In the genomic region with DNA sequence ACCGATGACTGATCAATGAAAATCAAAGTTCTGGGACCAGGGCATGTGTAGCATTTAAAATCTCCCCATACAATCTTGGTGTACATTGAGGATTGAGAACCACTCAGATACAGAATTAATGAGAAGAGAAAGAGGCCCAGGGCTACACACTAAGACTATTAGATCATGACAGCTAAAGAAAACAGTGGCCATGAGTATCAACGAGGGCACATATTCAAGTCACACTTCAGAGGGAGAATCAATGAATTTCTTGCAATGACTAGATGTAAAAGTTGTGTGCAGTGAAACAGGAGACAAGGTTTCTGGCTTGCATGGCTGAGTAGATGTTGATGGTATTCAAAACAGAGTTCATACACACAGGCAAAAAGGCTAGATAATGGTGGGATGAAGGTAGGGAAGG, we compare ENCODE assay signal across 26 cellular contexts. TPM values are rescaled to one million over a fixed set of nuclear protein-coding genes. Genes with fewer than 3 reads are reported as not detected.
DNase-seq lines count a peak whose midpoint lies in the region; ATAC-seq, FAIRE-seq and TF ChIP-seq lines count a peak whose summit lies in the region.
"Had no signal": no experiment of that assay in that cellular context is flagged by ENCODE, and none has a peak within 500 bp of the region (broad histone marks: within the 10 kb centered on the region; RNA-seq: fewer than 3 reads in every experiment).

No MANE protein-coding gene starts in this region.

- no peak for FAIRE-seq in astrocyte (lab: Jason Lieb, UNC)
- FAIRE-seq: H1 had no signal

- in situ Hi-C loops in GM13976 (cut with MboI; ENCODE audit: low sequenced_read_pairs, unreplicated experiment): no loop called here

- H3K4me1 ChIP-seq in breast epithelium (no peaks in the 10 kb centered on the region), astrocyte (ENCODE audit: insufficient read depth, low read length) (peaks cover 29% of the 10 kb centered on the region)
- H3K4me1 ChIP-seq: colonic mucosa, gastrocnemius medialis, right lobe of liver had no signal

- H3K4me3 ChIP-seq in breast epithelium (no peak overlapping the region), astrocyte (ENCODE audit: insufficient read depth, low read depth, low read length) (no peak overlapping the region)
- H3K4me3 ChIP-seq: colonic mucosa, gastrocnemius medialis, right lobe of liver, tibial artery had no signal

- H3K4me3 Mint-ChIP-seq in MCF 10A (ENCODE audit: unreplicated experiment): no peak overlapping the region
- no peak overlapping the region for H3K4me3 Mint-ChIP-seq in astrocyte (ENCODE audit: unreplicated experiment)
- peak overlapping the region in 1 of 2 donors; percentile 0 for H3K4me3 Mint-ChIP-seq in stimulated activated naive B cell treated with anti-CD40 and anti-IgM and Interleukin-4, amounts not matched to agents 10 μg/mL and 1 μg/mL and 100 μg/mL, for 72 hours
- H3K4me3 Mint-ChIP-seq: activated naive CD4-positive, alpha-beta T cell treated with anti-CD3 and anti-CD28 coated beads, Interleukin-2, amount 10 ng/mL, durations not matched to agents 7 days and 5 days; CD8-positive, alpha-beta T cell; stimulated activated naive CD8-positive, alpha-beta T cell treated with anti-CD3 and anti-CD28 coated beads, Interleukin-15, Interleukin-2, amounts not matched to agents 100 ng/mL and 50 ng/mL, for 24 hours had no signal

- H4K20me1 ChIP-seq in astrocyte (ENCODE audit: insufficient read depth, low read length): no peaks in the 10 kb centered on the region

- H3K9me3 Mint-ChIP-seq in MCF 10A (ENCODE audit: unreplicated experiment): peaks cover 15% of the 10 kb centered on the region
- peaks cover 2% of the 10 kb centered on the region for H3K9me3 Mint-ChIP-seq in astrocyte (ENCODE audit: unreplicated experiment)
- peaks cover 18 to 20% of the 10 kb centered on the region in 2 donors for H3K9me3 Mint-ChIP-seq in stimulated activated naive B cell treated with anti-CD40 and anti-IgM and Interleukin-4, amounts not matched to agents 10 μg/mL and 1 μg/mL and 100 μg/mL, for 72 hours

- H3K27me3 ChIP-seq in breast epithelium: no peaks in the 10 kb centered on the region
- H3K27me3 ChIP-seq in astrocyte (ENCODE audit: insufficient read depth, low read length): no peaks in the 10 kb centered on the region
- H3K27me3 ChIP-seq: colonic mucosa, gastrocnemius medialis, right lobe of liver, tibial artery had no signal

- H3K36me3 Mint-ChIP-seq in MCF 10A (ENCODE audit: insufficient read depth, unreplicated experiment) (no peaks in the 10 kb centered on the region), astrocyte (ENCODE audit: low read depth, unreplicated experiment) (peaks cover 5% of the 10 kb centered on the region)
- H3K36me3 Mint-ChIP-seq in stimulated activated naive B cell treated with anti-CD40 and anti-IgM and Interleukin-4, amounts not matched to agents 10 μg/mL and 1 μg/mL and 100 μg/mL, for 72 hours: peaks cover 34 to 57% of the 10 kb centered on the region in 2 donors
- H3K36me3 Mint-ChIP-seq: IgD-negative memory B cell had no signal

- intact Hi-C loops in MCF 10A (cut with micrococcal nuclease): no loop called here
- intact Hi-C loops in breast epithelium (cut with DNase I; ENCODE audit: low total_unique reads): no loop called here

- TF ChIP-seq POLR2A in breast epithelium (IDR thresholded peaks at IDR 0.05): no peak

- H3K4me2 ChIP-seq in astrocyte (ENCODE audit: low read length): no peak overlapping the region

- no peak overlapping the region for H3K9ac ChIP-seq in astrocyte (ENCODE audit: low read length)

- BruUV-seq in MCF 10A (replicated peaks; lab: Mats Ljungman, UMichigan): no TSS peak

- H3K36me3 ChIP-seq in breast epithelium (no peaks in the 10 kb centered on the region), astrocyte (ENCODE audit: insufficient read depth, low read length) (no peaks in the 10 kb centered on the region)
- H3K36me3 ChIP-seq: colonic mucosa, gastrocnemius medialis, right lobe of liver had no signal

- DNase-seq in MCF 10A (ENCODE audit: unreplicated experiment) (no peak), breast epithelium (ENCODE audit: low spot score in 2 of 2) (no peak), astrocyte (ENCODE audit: low read depth) (no peak), kidney tubule cell (ENCODE audit: low spot score) (peak; percentile 38), GM13976 (ENCODE audit: low spot score) (no peak), epidermal melanocyte (ENCODE audit: insufficient read length, low spot score) (no peak), DMS153 treated with DMSO at 0.1 percent for 48 hours (lab: John Stamatoyannopoulos, UW; ENCODE audit: unreplicated experiment) (no peak)
- no peak for DNase-seq in stimulated activated naive B cell treated with anti-CD40 and anti-IgM and Interleukin-4, amounts not matched to agents 10 μg/mL and 1 μg/mL and 100 μg/mL, for 72 hours
- DNase-seq: activated CD4-positive, alpha-beta T cell treated with anti-CD3 and anti-CD28 coated beads, Interleukin-2, amount 50 U/mL, for 4 hours; activated naive CD4-positive, alpha-beta T cell treated with anti-CD3 and anti-CD28 coated beads, Interleukin-2, amount 10 ng/mL, durations not matched to agents 7 days and 5 days; CD8-positive, alpha-beta T cell; colonic mucosa; DMS 273 treated with DMSO at 0.1 percent for 48 hours; effector CD8-positive, alpha-beta T cell; gastrocnemius medialis; left cardiac atrium; NCI-H1092 treated with DMSO at 0.1 percent for 48 hours; NCI-H187 treated with DMSO at 0.1 percent for 48 hours; NCI-H524 treated with DMSO at 0.1 percent for 48 hours; right lobe of liver; SHP77 treated with DMSO at 0.1 percent for 48 hours; stimulated activated CD4-positive, alpha-beta T cell treated with anti-CD3 and anti-CD28 coated beads, Interleukin-15, amount 100 ng/mL, for 24 hours; tibial artery had no signal

- POLR2A ChIA-PET in MCF 10A (lab: Yijun Ruan, JAX): no interaction called here

- H3K27me3 Mint-ChIP-seq in MCF 10A (ENCODE audit: insufficient read depth, unreplicated experiment) (no peaks in the 10 kb centered on the region), astrocyte (ENCODE audit: low read depth, unreplicated experiment) (no peaks in the 10 kb centered on the region)
- H3K27me3 Mint-ChIP-seq in stimulated activated naive B cell treated with anti-CD40 and anti-IgM and Interleukin-4, amounts not matched to agents 10 μg/mL and 1 μg/mL and 100 μg/mL, for 72 hours: no peaks in the 10 kb centered on the region
- H3K27me3 Mint-ChIP-seq: activated naive CD4-positive, alpha-beta T cell treated with anti-CD3 and anti-CD28 coated beads, Interleukin-2, amount 10 ng/mL, durations not matched to agents 7 days and 5 days; IgD-negative memory B cell; stimulated activated naive CD8-positive, alpha-beta T cell treated with anti-CD3 and anti-CD28 coated beads, Interleukin-15, Interleukin-2, amounts not matched to agents 100 ng/mL and 50 ng/mL, for 24 hours had no signal

- H3K4me1 Mint-ChIP-seq in MCF 10A (ENCODE audit: insufficient read depth, unreplicated experiment): peaks cover 47% of the 10 kb centered on the region
- peaks cover 28% of the 10 kb centered on the region for H3K4me1 Mint-ChIP-seq in astrocyte (ENCODE audit: low read depth, unreplicated experiment)
- peaks cover 36 to 51% of the 10 kb centered on the region in 2 donors for H3K4me1 Mint-ChIP-seq in stimulated activated naive B cell treated with anti-CD40 and anti-IgM and Interleukin-4, amounts not matched to agents 10 μg/mL and 1 μg/mL and 100 μg/mL, for 72 hours

- no peak overlapping the region for H2AFZ ChIP-seq in astrocyte (ENCODE audit: low read depth, low read length)

- CTCF ChIA-PET in MCF 10A (lab: Yijun Ruan, JAX): interaction anchor here (0.6 kb wide), 1 partner anchor 428 kb away, joined by 4 read pairs; no protein-coding TSS in a partner anchor

- H3K27ac Mint-ChIP-seq in MCF 10A (ENCODE audit: low read depth, unreplicated experiment) (peak overlapping the region; percentile 59), astrocyte (ENCODE audit: unreplicated experiment) (peak overlapping the region; percentile 36)
- H3K27ac Mint-ChIP-seq in stimulated activated naive B cell treated with anti-CD40 and anti-IgM and Interleukin-4, amounts not matched to agents 10 μg/mL and 1 μg/mL and 100 μg/mL, for 72 hours: peak overlapping the region; percentile 32
- H3K27ac Mint-ChIP-seq: activated naive CD4-positive, alpha-beta T cell treated with anti-CD3 and anti-CD28 coated beads, Interleukin-2, amount 10 ng/mL, durations not matched to agents 7 days and 5 days; CD8-positive, alpha-beta T cell had no signal

- peak in 1 of 2 donors; percentile 20 for ATAC-seq in stimulated activated naive B cell treated with anti-CD40 and anti-IgM and Interleukin-4, amounts not matched to agents 10 μg/mL and 1 μg/mL and 100 μg/mL, for 72 hours (replicated peaks)
- ATAC-seq: CD8-positive, alpha-beta T cell; gastrocnemius medialis; left cardiac atrium; right lobe of liver had no signal

- peaks cover 8% of the 10 kb centered on the region for H3K79me2 ChIP-seq in astrocyte (ENCODE audit: insufficient read depth, low read length)

- H3K27ac ChIP-seq in breast epithelium (no peak overlapping the region), astrocyte (ENCODE audit: low read depth, low read length) (peak overlapping the region; percentile 56)
- H3K27ac ChIP-seq: colonic mucosa, gastrocnemius medialis, right lobe of liver, tibial artery had no signal

- H3K9me3 ChIP-seq in breast epithelium (no peaks in the 10 kb centered on the region), astrocyte (ENCODE audit: insufficient read depth, low read depth, low read length) (peaks cover 6% of the 10 kb centered on the region)
- H3K9me3 ChIP-seq: colonic mucosa, gastrocnemius medialis had no signal

- TF ChIP-seq CTCF in MCF 10A (IDR thresholded peaks at IDR 0.05; ENCODE audit: unreplicated experiment) (no peak), breast epithelium (IDR thresholded peaks at IDR 0.05) (no peak), astrocyte (IDR thresholded peaks at IDR 0.05; ENCODE audit: insufficient read depth, low read depth, low read length) (no peak), GM13976 (IDR thresholded peaks at IDR 0.05; ENCODE audit: borderline replicate concordance, control extremely low read depth, extremely low read depth, insufficient read depth, missing control alignments) (no peak)

RNA-seq across cellular contexts. Expression of a gene that starts 29.1 kb away (rescaled TPM):
- 28.4 and 55.1 TPM in 2 replicates for total RNA-seq in MCF 10A (2022)
- total RNA-seq in breast epithelium: 10 to 100 TPM; 21.4 to 26.9 (median 22.9) TPM
- 32.4 and 40.4 TPM in 2 replicates for total RNA-seq in astrocyte

RNA-seq across cellular contexts. Expression of a gene that starts 29.3 kb away (rescaled TPM):
- 20.8 and 21.3 TPM in 2 replicates for total RNA-seq in MCF 10A (2022)
- 10 to 100 TPM; 13.3 to 30.6 (median 24.6) TPM for total RNA-seq in breast epithelium
- 21.4 and 25.2 TPM in 2 replicates for total RNA-seq in astrocyte
